8 cellular contexts compared by ENCODE assay signal in the genomic region with DNA sequence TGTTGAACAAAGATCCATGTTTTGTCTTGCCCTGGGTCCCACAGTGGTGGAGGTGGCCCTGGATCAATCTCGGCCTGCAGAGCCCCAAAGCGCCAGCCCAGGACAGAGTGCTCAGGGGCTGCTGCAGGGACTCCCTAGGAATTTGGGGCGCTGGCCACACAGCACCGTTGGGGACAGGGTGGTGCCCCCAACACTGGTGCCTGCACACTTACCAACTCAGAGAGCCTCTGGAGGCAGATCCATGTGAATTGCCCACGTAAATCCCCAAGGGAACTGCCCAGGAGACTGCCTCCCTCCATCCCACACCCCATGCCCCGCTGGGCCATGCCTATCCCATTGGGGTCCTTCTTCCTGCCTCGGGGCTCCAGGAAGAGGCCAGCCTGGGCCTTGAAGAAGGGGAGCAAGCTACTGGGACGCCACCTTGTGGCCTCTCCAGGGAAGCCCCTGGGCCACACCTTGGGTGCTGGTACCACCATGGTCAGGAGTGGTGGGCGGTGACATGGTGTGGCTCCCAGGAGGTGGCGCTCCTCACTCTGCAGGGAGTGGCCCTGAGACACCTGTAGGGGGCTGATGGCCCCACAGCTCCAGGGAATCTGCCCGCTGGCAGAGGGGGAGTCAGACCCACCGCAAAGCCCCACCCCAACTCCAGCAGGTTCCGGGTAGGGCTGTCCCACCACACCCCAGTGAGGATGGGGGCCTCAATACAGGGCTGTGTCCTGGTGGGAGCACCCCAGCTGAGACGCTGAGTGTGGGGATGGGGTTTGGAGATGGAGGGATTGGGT.
DNase-seq lines count a peak whose midpoint lies in the region; ATAC-seq lines count a peak whose summit lies in the region.

No MANE protein-coding gene starts in this region.

- H3K4me3 Mint-ChIP-seq in activated naive CD8-positive, alpha-beta T cell treated with anti-CD3 and anti-CD28 coated beads, Interleukin-2, amount 50 U/mL, for 24 hours = no peak overlapping the region

- DNase-seq in DMS53 (lab: John Stamatoyannopoulos, UW) (peak; percentile 92), KG1 (lab: John Stamatoyannopoulos, UW) (peak; percentile 38), SKM-1 (lab: John Stamatoyannopoulos, UW; ENCODE audit: unreplicated experiment) (peak; percentile 85), iPS DF 19.7 (ENCODE audit: low read depth, low spot score) (peak; percentile 75), DMS79 treated with DMSO at 0.1 percent for 48 hours (lab: John Stamatoyannopoulos, UW) (no peak)
- peak; percentile 86 for DNase-seq in activated naive CD8-positive, alpha-beta T cell treated with anti-CD3 and anti-CD28 coated beads, Interleukin-2, amount 50 U/mL, for 24 hours
- DNase-seq in stimulated activated CD4-positive, alpha-beta T cell treated with anti-CD3 and anti-CD28 coated beads, Interleukin-4, amount 100 ng/mL, for 1 hour = peak; percentile 70

- no peaks in the 10 kb centered on the region for H3K36me3 Mint-ChIP-seq in activated naive CD8-positive, alpha-beta T cell treated with anti-CD3 and anti-CD28 coated beads, Interleukin-2, amount 50 U/mL, for 24 hours (ENCODE audit: low read depth)

- H3K4me1 Mint-ChIP-seq in activated naive CD8-positive, alpha-beta T cell treated with anti-CD3 and anti-CD28 coated beads, Interleukin-2, amount 50 U/mL, for 24 hours = peaks cover 5% of the 10 kb centered on the region

- no peaks in the 10 kb centered on the region for H3K27me3 Mint-ChIP-seq in activated naive CD8-positive, alpha-beta T cell treated with anti-CD3 and anti-CD28 coated beads, Interleukin-2, amount 50 U/mL, for 24 hours

- no peaks in the 10 kb centered on the region for H3K9me3 Mint-ChIP-seq in activated naive CD8-positive, alpha-beta T cell treated with anti-CD3 and anti-CD28 coated beads, Interleukin-2, amount 50 U/mL, for 24 hours

- no peak overlapping the region for H3K27ac Mint-ChIP-seq in activated naive CD8-positive, alpha-beta T cell treated with anti-CD3 and anti-CD28 coated beads, Interleukin-2, amount 50 U/mL, for 24 hours

- peak; percentile 92 for ATAC-seq in GM21390 (IDR thresholded peaks at IDR 0.05; ENCODE audit: unreplicated experiment)
- ATAC-seq in activated naive CD8-positive, alpha-beta T cell treated with anti-CD3 and anti-CD28 coated beads, Interleukin-2, amount 50 U/mL, for 24 hours = peak; percentile 93
